ENCODE assay signal across 25 cellular contexts in the genomic region with DNA sequence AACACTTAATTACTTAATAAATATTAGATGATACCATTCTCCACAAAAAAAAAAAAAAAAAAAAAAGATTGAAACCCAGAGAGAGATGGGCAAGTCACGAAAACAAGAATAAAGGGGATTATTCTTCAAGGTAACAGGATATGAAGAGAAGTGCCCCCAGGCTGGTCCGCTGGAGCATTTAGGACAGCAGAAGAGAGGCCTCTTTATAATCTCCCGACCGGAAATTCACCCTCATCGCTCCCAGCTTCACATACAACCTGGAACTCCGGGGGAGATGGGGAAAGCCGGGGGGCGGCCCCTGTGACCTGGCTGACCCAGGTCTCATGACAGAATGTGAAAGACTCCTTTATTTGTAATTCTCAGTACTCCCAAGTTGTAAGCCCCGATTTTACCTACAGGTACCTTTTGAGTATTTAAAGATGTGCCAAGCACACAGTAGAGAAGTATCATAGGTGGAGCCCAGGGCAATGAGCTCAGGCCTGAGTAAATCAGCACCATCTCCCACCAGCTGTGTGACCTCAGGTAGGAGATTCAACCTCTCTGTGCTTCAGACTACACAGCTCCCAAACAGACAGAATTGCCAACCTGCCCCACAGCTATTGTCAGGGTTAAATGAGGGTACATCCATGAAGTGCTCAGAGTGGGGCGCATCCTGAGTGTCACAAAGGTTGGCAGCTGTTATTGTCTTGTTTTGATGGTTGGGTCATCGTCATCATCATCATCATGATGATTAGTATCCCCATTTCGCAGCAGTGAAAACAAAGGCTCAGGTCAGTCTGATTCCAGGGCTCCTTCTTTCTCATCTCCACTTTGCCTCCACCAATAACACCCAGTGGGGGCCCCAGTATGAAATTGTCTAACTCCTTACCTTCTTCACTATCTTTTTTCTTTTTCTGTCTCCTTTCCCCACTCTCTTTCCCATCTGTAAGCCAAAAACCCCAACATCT.
DNase-seq lines count a peak whose midpoint lies in the region; ATAC-seq, FAIRE-seq and TF ChIP-seq lines count a peak whose summit lies in the region.
"Had no signal": no experiment of that assay in that cellular context is flagged by ENCODE, and none has a peak within 500 bp of the region (broad histone marks: within the 10 kb centered on the region; RNA-seq: fewer than 3 reads in every experiment).

No MANE protein-coding gene starts in this region.

- no peaks in the 10 kb centered on the region for H4K20me1 ChIP-seq in mammary epithelial cell (ENCODE audit: insufficient read depth, low read length)

- CTCF ChIA-PET in activated naive CD4-positive, alpha-beta T cell treated with anti-CD3 and anti-CD28 coated beads, Interleukin-2, amount 10 ng/mL, durations not matched to agents 7 days and 5 days (lab: Charles Lee), result no interaction called here
- CTCF ChIA-PET in mammary epithelial cell (lab: Charles Lee; ENCODE audit: low non-redundant PET), result no interaction called here

- BruUV-seq in mammary epithelial cell (replicated peaks; lab: Mats Ljungman, UMichigan), result no TSS peak

- no peak for FAIRE-seq in H54 (lab: Jason Lieb, UNC)
- FAIRE-seq: endothelial cell of umbilical vein, GM18507 had no signal

- no peak overlapping the region for H3K9ac ChIP-seq in mammary epithelial cell (ENCODE audit: insufficient read depth, low read length)
- H3K9ac ChIP-seq: parathyroid adenoma had no signal

- no peak overlapping the region for H3K27ac ChIP-seq in mammary epithelial cell (ENCODE audit: insufficient read depth, low read depth, low read length)
- peak overlapping the region; percentile 69 to 78 (median 76) for H3K27ac ChIP-seq in transverse colon
- H3K27ac ChIP-seq: parathyroid adenoma had no signal

- no peaks in the 10 kb centered on the region for H3K36me3 Mint-ChIP-seq in activated naive CD4-positive, alpha-beta T cell treated with anti-CD3 and anti-CD28 coated beads, Interleukin-2, amount 10 ng/mL, durations not matched to agents 7 days and 5 days
- no peaks in the 10 kb centered on the region for H3K36me3 Mint-ChIP-seq in activated naive CD4-positive, alpha-beta T cell treated with anti-CD3 and anti-CD28 coated beads, Interleukin-2, amount 50 U/mL, for 72 hours
- H3K36me3 Mint-ChIP-seq in mesothelial cell of epicardium, result no peaks in the 10 kb centered on the region
- H3K36me3 Mint-ChIP-seq: activated naive CD8-positive, alpha-beta T cell; CD8-positive, alpha-beta T cell; naive thymus-derived CD8-positive, alpha-beta T cell; WTC11 had no signal

- ATAC-seq in activated naive CD4-positive, alpha-beta T cell treated with anti-CD3 and anti-CD28 coated beads, Interleukin-2, amount 50 U/mL, for 72 hours, result no peak
- ATAC-seq in HG02588 (IDR thresholded peaks at IDR 0.05; ENCODE audit: unreplicated experiment) (no peak), HG02571 (IDR thresholded peaks at IDR 0.05; ENCODE audit: unreplicated experiment) (no peak)
- ATAC-seq: activated T-helper 17 cell treated with anti-CD3 and anti-CD28 coated beads, Interleukin-2, amount 50 U/mL, for 72 hours; CD8-positive, alpha-beta T cell; naive thymus-derived CD8-positive, alpha-beta T cell; WTC11 had no signal

- H3K36me3 ChIP-seq in mammary epithelial cell (ENCODE audit: insufficient read depth, low read length) (no peaks in the 10 kb centered on the region), transverse colon (no peaks in the 10 kb centered on the region)
- H3K36me3 ChIP-seq: thoracic aorta had no signal

- no peak for DNase-seq in activated naive CD4-positive, alpha-beta T cell treated with anti-CD3 and anti-CD28 coated beads, Interleukin-2, amount 10 ng/mL, durations not matched to agents 7 days and 5 days
- DNase-seq in activated naive CD4-positive, alpha-beta T cell treated with anti-CD3 and anti-CD28 coated beads, Interleukin-2, amount 50 U/mL, for 72 hours (ENCODE audit: low spot score in 2 of 2), result no peak
- DNase-seq in mammary epithelial cell, result no peak
- no peak for DNase-seq in mesothelial cell of epicardium (ENCODE audit: low spot score in 2 of 2, unreplicated experiment in 2 of 2)
- no peak for DNase-seq in transverse colon
- DNase-seq in H54 (ENCODE audit: insufficient read length, low spot score), result no peak
- DNase-seq: 8988T; CD8-positive, alpha-beta T cell; dorsolateral prefrontal cortex; GDM1; KG1; mesendoderm; naive thymus-derived CD8-positive, alpha-beta T cell; NCI-H146; stimulated activated naive CD4-positive, alpha-beta T cell treated with Interleukin-2 at 50 U/mL for 16 hours had no signal

- TF ChIP-seq EP300 in transverse colon (IDR thresholded peaks at IDR 0.05; ENCODE audit: low read depth), result no peak

- no peak for TF ChIP-seq POLR2A in transverse colon (IDR thresholded peaks at IDR 0.05)
- no peak for TF ChIP-seq POLR2A in H54 (IDR thresholded peaks at IDR 0.05; ENCODE audit: low read depth, low read length)

- dilution Hi-C loops in mammary epithelial cell (cut with HindIII; ENCODE audit: low sequenced_read_pairs), result no loop called here

- no peak overlapping the region for H2AFZ ChIP-seq in mammary epithelial cell (ENCODE audit: low read depth, low read length)
- H2AFZ ChIP-seq: parathyroid adenoma had no signal

- peaks cover 40% of the 10 kb centered on the region for H3K27me3 Mint-ChIP-seq in activated naive CD4-positive, alpha-beta T cell treated with anti-CD3 and anti-CD28 coated beads, Interleukin-2, amount 10 ng/mL, durations not matched to agents 7 days and 5 days
- no peaks in the 10 kb centered on the region for H3K27me3 Mint-ChIP-seq in mesothelial cell of epicardium (ENCODE audit: low read depth)

- H3K79me2 ChIP-seq in mammary epithelial cell (ENCODE audit: insufficient read depth, low read length), result no peaks in the 10 kb centered on the region
- H3K79me2 ChIP-seq: parathyroid adenoma had no signal

- peaks cover 2% of the 10 kb centered on the region for H3K4me1 Mint-ChIP-seq in activated naive CD4-positive, alpha-beta T cell treated with anti-CD3 and anti-CD28 coated beads, Interleukin-2, amount 10 ng/mL, durations not matched to agents 7 days and 5 days
- H3K4me1 Mint-ChIP-seq in mesothelial cell of epicardium, result peaks cover 60% of the 10 kb centered on the region
- H3K4me1 Mint-ChIP-seq: activated T-helper 17 cell treated with anti-CD3 and anti-CD28 coated beads, Interleukin-2, amount 50 U/mL, for 72 hours had no signal

- H3K4me1 ChIP-seq in mammary epithelial cell (ENCODE audit: insufficient read depth, low read length) (peaks cover 28% of the 10 kb centered on the region), transverse colon (peaks cover 0 to 6% (median 0%) of the 10 kb centered on the region in 4 donors)
- H3K4me1 ChIP-seq: parathyroid adenoma had no signal

- H3K4me3 ChIP-seq in mammary epithelial cell (replicated peaks in 1 of 3; ENCODE audit: insufficient read depth in 1 of 3, low read depth in 2 of 3, low read length in 3 of 3) (no peak overlapping the region), transverse colon (no peak overlapping the region)
- H3K4me3 ChIP-seq: dorsolateral prefrontal cortex had no signal

- H3K4me3 Mint-ChIP-seq in activated naive CD4-positive, alpha-beta T cell treated with anti-CD3 and anti-CD28 coated beads, Interleukin-2, amount 10 ng/mL, durations not matched to agents 7 days and 5 days, result no peak overlapping the region
- no peak overlapping the region for H3K4me3 Mint-ChIP-seq in mesothelial cell of epicardium
- H3K4me3 Mint-ChIP-seq: activated naive CD8-positive, alpha-beta T cell; activated T-helper 17 cell treated with anti-CD3 and anti-CD28 coated beads, Interleukin-2, amount 50 U/mL, for 72 hours; CD8-positive, alpha-beta T cell; naive thymus-derived CD8-positive, alpha-beta T cell; T-helper 2 cell treated with Interferon-gamma antibody and Interleukin-4, amounts not matched to agents 5 μg/mL and 100 μg/mL, for 36 hours; WTC11 had no signal

- intact Hi-C loops in mammary epithelial cell (cut with micrococcal nuclease), result loop anchor here (5.0 kb wide), 1 partner anchor 47 kb away; no protein-coding TSS in a partner anchor
- intact Hi-C loops in transverse colon (cut with DNase I; ENCODE audit: low total_unique reads), result no loop called here

- H3K9me3 ChIP-seq in mammary epithelial cell (replicated peaks; ENCODE audit: insufficient read depth, low read length) (no peaks in the 10 kb centered on the region), transverse colon (no peaks in the 10 kb centered on the region)
- H3K9me3 ChIP-seq: thoracic aorta had no signal

- WGBS in mammary epithelial cell (ENCODE audit: low coverage, missing lambda C conversion rate), result 41% methylated on average over 10 of the region's 12 CpGs
- 59 to 69% methylated on average over 5 to 12 of the region's 12 CpGs for WGBS in transverse colon (ENCODE audit: low coverage in 1 of 2), 2 donors

- H3K27me3 ChIP-seq in mammary epithelial cell (ENCODE audit: insufficient read depth, low read length) (no peaks in the 10 kb centered on the region), transverse colon (no peaks in the 10 kb centered on the region)
- H3K27me3 ChIP-seq: dorsolateral prefrontal cortex had no signal

- TF ChIP-seq CTCF in mammary epithelial cell (conservative IDR thresholded peaks at IDR 0.05 in 1 of 2, IDR thresholded peaks at IDR 0.05 in 1 of 2; ENCODE audit: extremely low read depth in 1 of 2, insufficient read depth in 1 of 2, low read depth in 1 of 2, low read length in 2 of 2) (no peak), mesothelial cell of epicardium (IDR thresholded peaks at IDR 0.05; ENCODE audit: unreplicated experiment) (no peak), transverse colon (IDR thresholded peaks at IDR 0.05) (no peak)

- in situ Hi-C loops in mammary epithelial cell (cut with MboI; ENCODE audit: low sequenced_read_pairs in 2 of 2), result no loop called here
- in situ Hi-C loops in transverse colon (cut with MboI; ENCODE audit: low pct_ligation_motif_present in 1 of 4, low pct_unique_long_range_greater_than_20kb in 1 of 4, low sequenced_read_pairs in 3 of 4), result no loop called here

- H3K4me2 ChIP-seq in mammary epithelial cell (ENCODE audit: insufficient read depth, low read depth, low read length), result peak overlapping the region; percentile 34

- H3K27ac Mint-ChIP-seq in activated naive CD4-positive, alpha-beta T cell treated with anti-CD3 and anti-CD28 coated beads, Interleukin-2, amount 10 ng/mL, durations not matched to agents 7 days and 5 days, result peak overlapping the region; percentile 42
- H3K27ac Mint-ChIP-seq in activated naive CD4-positive, alpha-beta T cell treated with anti-CD3 and anti-CD28 coated beads, Interleukin-2, amount 50 U/mL, for 72 hours, result peak overlapping the region in 1 of 2 donors; percentile 16
- H3K27ac Mint-ChIP-seq in mesothelial cell of epicardium, result peak overlapping the region; percentile 12
- H3K27ac Mint-ChIP-seq: activated naive CD8-positive, alpha-beta T cell; activated T-helper 17 cell treated with anti-CD3 and anti-CD28 coated beads, Interleukin-2, amount 50 U/mL, for 72 hours; CD8-positive, alpha-beta T cell; WTC11 had no signal

- no peaks in the 10 kb centered on the region for H3K9me3 Mint-ChIP-seq in activated naive CD4-positive, alpha-beta T cell treated with anti-CD3 and anti-CD28 coated beads, Interleukin-2, amount 10 ng/mL, durations not matched to agents 7 days and 5 days
- no peaks in the 10 kb centered on the region for H3K9me3 Mint-ChIP-seq in activated naive CD4-positive, alpha-beta T cell treated with anti-CD3 and anti-CD28 coated beads, Interleukin-2, amount 50 U/mL, for 72 hours
- H3K9me3 Mint-ChIP-seq in mesothelial cell of epicardium, result no peaks in the 10 kb centered on the region
- H3K9me3 Mint-ChIP-seq: activated T-helper 17 cell treated with anti-CD3 and anti-CD28 coated beads, Interleukin-2, amount 50 U/mL, for 72 hours; CD8-positive, alpha-beta T cell; naive thymus-derived CD8-positive, alpha-beta T cell; T-helper 2 cell treated with Interferon-gamma antibody and Interleukin-4, amounts not matched to agents 5 μg/mL and 100 μg/mL, for 36 hours; WTC11 had no signal
